Comparison of ENCODE assay signal across 1 cellular context in genomic region chr10:34213193-34213804, GRCh38.
TF ChIP-seq lines count a peak whose summit lies in the region.

No MANE protein-coding gene starts in this region.

TF ChIP-seq in HepG2, 621 proteins besides CTCF, POLR2A, EP300 and RAD21 (continued from another document):
- peak; percentile 79 for TF ChIP-seq MLX (CRISPR knock-in tag; IDR thresholded peaks at IDR 0.05)
- TF ChIP-seq HOXD1 (CRISPR knock-in tag; IDR thresholded peaks at IDR 0.05): no peak
- peak; percentile 90 for TF ChIP-seq TCF7L2 (IDR thresholded peaks at IDR 0.05; ENCODE audit: low read depth, low read length)
- TF ChIP-seq ZXDC (CRISPR knock-in tag; IDR thresholded peaks at IDR 0.05): no peak
- peak; percentile 53; the same call in 1 of the 2 replicates for TF ChIP-seq HDAC1 (CRISPR knock-in tag; IDR thresholded peaks at IDR 0.05)
- TF ChIP-seq ZBTB20 (CRISPR knock-in tag; IDR thresholded peaks at IDR 0.05; ENCODE audit: borderline replicate concordance, low read depth): peak; percentile 98; the same call in 1 of the 2 replicates
- no peak for TF ChIP-seq ZNF343 (CRISPR knock-in tag; IDR thresholded peaks at IDR 0.05)
- TF ChIP-seq PRDM10 (CRISPR knock-in tag; IDR thresholded peaks at IDR 0.05; ENCODE audit: low read depth): 0 out of 2 replicates have a peak, but pooled peaks have one; percentile 34
- TF ChIP-seq GATA4 (IDR thresholded peaks at IDR 0.05; ENCODE audit: borderline replicate concordance, low read depth): peak; percentile 99
- peak; percentile 78; the same call in 1 of the 2 replicates for TF ChIP-seq RFXANK (CRISPR knock-in tag; IDR thresholded peaks at IDR 0.05)
- peak; percentile 95 for TF ChIP-seq CREM (IDR thresholded peaks at IDR 0.05)
- no peak for TF ChIP-seq CREM (CRISPR knock-in tag; IDR thresholded peaks at IDR 0.05)
- TF ChIP-seq ATF2 (CRISPR knock-in tag; IDR thresholded peaks at IDR 0.05): peak; percentile 80; the same call in 1 of the 2 replicates
- 0 out of 2 replicates have a peak, but pooled peaks have one; percentile 32 for TF ChIP-seq TGIF2 (CRISPR knock-in tag; IDR thresholded peaks at IDR 0.05)
- TF ChIP-seq ELF3 (CRISPR knock-in tag; IDR thresholded peaks at IDR 0.05): peak; percentile 67; the same call in 1 of the 2 replicates
- TF ChIP-seq RFXAP (CRISPR knock-in tag; IDR thresholded peaks at IDR 0.05; ENCODE audit: borderline replicate concordance): peak; percentile 78; the same call in 1 of the 2 replicates
- TF ChIP-seq RERE (CRISPR knock-in tag; IDR thresholded peaks at IDR 0.05; ENCODE audit: low read depth): peak; percentile 91
- no peak for TF ChIP-seq PBX2 (CRISPR knock-in tag; IDR thresholded peaks at IDR 0.05)
- TF ChIP-seq WIZ (CRISPR knock-in tag; IDR thresholded peaks at IDR 0.05): 0 out of 2 replicates have a peak, but pooled peaks have one; percentile 40
- TF ChIP-seq PHF5A (CRISPR knock-in tag; IDR thresholded peaks at IDR 0.05; ENCODE audit: low read depth, unreplicated experiment): no peak
- TF ChIP-seq SNAPC2 (CRISPR knock-in tag; IDR thresholded peaks at IDR 0.05): peak; percentile 73; the same call in 1 of the 2 replicates
- peak; percentile 94 for TF ChIP-seq NCOR1 (IDR thresholded peaks at IDR 0.05; ENCODE audit: borderline replicate concordance, low read length)
- 0 out of 2 replicates have a peak, but pooled peaks have one; percentile 57 for TF ChIP-seq LCORL (IDR thresholded peaks at IDR 0.05)
- TF ChIP-seq LCORL (CRISPR knock-in tag; IDR thresholded peaks at IDR 0.05): peak; percentile 21; the same call in 1 of the 2 replicates
- TF ChIP-seq ONECUT2 (CRISPR knock-in tag; IDR thresholded peaks at IDR 0.05): peak; percentile 80
- TF ChIP-seq ZNF775 (CRISPR knock-in tag; IDR thresholded peaks at IDR 0.05; ENCODE audit: borderline replicate concordance): 0 out of 2 replicates have a peak, but pooled peaks have one; percentile 25
- TF ChIP-seq TARDBP (CRISPR knock-in tag; IDR thresholded peaks at IDR 0.05): peak; percentile 76
- TF ChIP-seq NR2C2 (CRISPR knock-in tag; IDR thresholded peaks at IDR 0.05; ENCODE audit: borderline replicate concordance): peak; percentile 73
- peak; percentile 66; the same call in 1 of the 2 replicates for TF ChIP-seq ZSCAN9 (CRISPR knock-in tag; IDR thresholded peaks at IDR 0.05; ENCODE audit: borderline replicate concordance)
- peak; percentile 85; the same call in 1 of the 2 replicates for TF ChIP-seq ARID2 (CRISPR knock-in tag; IDR thresholded peaks at IDR 0.05; ENCODE audit: borderline replicate concordance)
- TF ChIP-seq KDM6A (CRISPR knock-in tag; IDR thresholded peaks at IDR 0.05; ENCODE audit: low read depth): peak; percentile 73
- peak; percentile 56; the same call in 1 of the 2 replicates for TF ChIP-seq MIER3 (CRISPR knock-in tag; IDR thresholded peaks at IDR 0.05; ENCODE audit: borderline replicate concordance)
- TF ChIP-seq PRDM15 (CRISPR knock-in tag; IDR thresholded peaks at IDR 0.05): no peak
- TF ChIP-seq ZNF124 (CRISPR knock-in tag; IDR thresholded peaks at IDR 0.05): 0 out of 2 replicates have a peak, but pooled peaks have one; percentile 22
- TF ChIP-seq SKI (IDR thresholded peaks at IDR 0.05; ENCODE audit: partially characterized antibody): peak; percentile 26
- peak; percentile 78 for TF ChIP-seq KAT8 (CRISPR knock-in tag; IDR thresholded peaks at IDR 0.05)
- TF ChIP-seq ZNF317 (CRISPR knock-in tag; IDR thresholded peaks at IDR 0.05): no peak
- peak; percentile 99 for TF ChIP-seq SIX1 (CRISPR knock-in tag; IDR thresholded peaks at IDR 0.05; ENCODE audit: borderline replicate concordance)
- TF ChIP-seq ZNF614 (CRISPR knock-in tag; IDR thresholded peaks at IDR 0.05; ENCODE audit: borderline replicate concordance): peak; percentile 58; the same call in 1 of the 2 replicates
- TF ChIP-seq CHD4 (IDR thresholded peaks at IDR 0.05; ENCODE audit: borderline replicate concordance, low read length): peak; percentile 71
- peak; percentile 75; the same call in 1 of the 2 replicates for TF ChIP-seq MEF2D (CRISPR knock-in tag; IDR thresholded peaks at IDR 0.05)
- TF ChIP-seq NR2F1 (CRISPR knock-in tag; IDR thresholded peaks at IDR 0.05): peak in 1 of 2 experiments; percentile 59; a peak in 1 of 4 replicates
